Comparison of ENCODE assay signal across 3 cellular contexts in the genomic region with DNA sequence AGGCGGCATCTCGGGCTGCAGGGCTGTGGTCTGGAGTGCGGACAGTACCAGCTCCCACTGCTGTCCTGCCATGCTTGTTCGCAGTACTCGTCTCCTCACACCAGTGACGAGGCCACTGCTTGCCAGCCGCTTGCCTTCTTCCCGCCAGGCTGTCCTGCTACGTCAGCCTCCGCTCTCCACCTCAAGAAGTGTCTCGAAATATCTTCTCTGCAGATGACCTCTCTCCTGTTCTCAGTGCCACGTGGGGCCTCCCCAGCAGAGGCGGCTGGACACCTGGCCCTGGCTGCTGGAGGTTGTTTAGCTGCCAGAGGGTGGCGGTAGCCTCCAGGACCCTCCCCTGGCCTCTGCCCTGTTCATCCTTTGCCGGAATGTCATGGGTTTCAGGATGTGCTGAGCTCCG.
TF ChIP-seq lines count a peak whose summit lies in the region.

No MANE protein-coding gene starts in this region.

TF ChIP-seq in SK-N-SH, 30 proteins besides CTCF, POLR2A, EP300 and RAD21:
- no peak for TF ChIP-seq POLR2AphosphoS5 (IDR thresholded peaks at IDR 0.05; ENCODE audit: low read depth, low read length)
- no peak for TF ChIP-seq ELF1 (IDR thresholded peaks at IDR 0.05)
- TF ChIP-seq, protein P1, sequence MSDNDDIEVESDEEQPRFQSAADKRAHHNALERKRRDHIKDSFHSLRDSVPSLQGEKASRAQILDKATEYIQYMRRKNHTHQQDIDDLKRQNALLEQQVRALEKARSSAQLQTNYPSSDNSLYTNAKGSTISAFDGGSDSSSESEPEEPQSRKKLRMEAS (IDR thresholded peaks at IDR 0.05; ENCODE audit: low read depth) = no peak
- no peak for TF ChIP-seq GATA2 (CRISPR knock-in tag; IDR thresholded peaks at IDR 0.05)
- TF ChIP-seq GABPA (IDR thresholded peaks at IDR 0.05; ENCODE audit: low read depth) = no peak
- TF ChIP-seq MXI1 (IDR thresholded peaks at IDR 0.05; ENCODE audit: low read depth, low read length) = no peak
- no peak for TF ChIP-seq YY1 (IDR thresholded peaks at IDR 0.05; ENCODE audit: low read depth)
- TF ChIP-seq SMC3 (IDR thresholded peaks at IDR 0.05; ENCODE audit: low read depth, low read length) = no peak
- TF ChIP-seq, protein P2, sequence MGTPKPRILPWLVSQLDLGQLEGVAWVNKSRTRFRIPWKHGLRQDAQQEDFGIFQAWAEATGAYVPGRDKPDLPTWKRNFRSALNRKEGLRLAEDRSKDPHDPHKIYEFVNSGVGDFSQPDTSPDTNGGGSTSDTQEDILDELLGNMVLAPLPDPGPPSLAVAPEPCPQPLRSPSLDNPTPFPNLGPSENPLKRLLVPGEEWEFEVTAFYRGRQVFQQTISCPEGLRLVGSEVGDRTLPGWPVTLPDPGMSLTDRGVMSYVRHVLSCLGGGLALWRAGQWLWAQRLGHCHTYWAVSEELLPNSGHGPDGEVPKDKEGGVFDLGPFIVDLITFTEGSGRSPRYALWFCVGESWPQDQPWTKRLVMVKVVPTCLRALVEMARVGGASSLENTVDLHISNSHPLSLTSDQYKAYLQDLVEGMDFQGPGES (IDR thresholded peaks at IDR 0.05; ENCODE audit: low read depth, low read length) = no peak
- TF ChIP-seq NRF1 (IDR thresholded peaks at IDR 0.05; ENCODE audit: low read depth, low read length) = no peak
- no peak for TF ChIP-seq RFX5 (IDR thresholded peaks at IDR 0.05; ENCODE audit: low read length)
- TF ChIP-seq, protein P3, sequence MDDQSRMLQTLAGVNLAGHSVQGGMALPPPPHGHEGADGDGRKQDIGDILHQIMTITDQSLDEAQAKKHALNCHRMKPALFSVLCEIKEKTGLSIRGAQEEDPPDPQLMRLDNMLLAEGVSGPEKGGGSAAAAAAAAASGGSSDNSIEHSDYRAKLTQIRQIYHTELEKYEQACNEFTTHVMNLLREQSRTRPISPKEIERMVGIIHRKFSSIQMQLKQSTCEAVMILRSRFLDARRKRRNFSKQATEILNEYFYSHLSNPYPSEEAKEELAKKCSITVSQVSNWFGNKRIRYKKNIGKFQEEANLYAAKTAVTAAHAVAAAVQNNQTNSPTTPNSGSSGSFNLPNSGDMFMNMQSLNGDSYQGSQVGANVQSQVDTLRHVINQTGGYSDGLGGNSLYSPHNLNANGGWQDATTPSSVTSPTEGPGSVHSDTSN (IDR thresholded peaks at IDR 0.05) = no peak

TF ChIP-seq in SK-N-SH treated with all-trans-retinoic acid at 6 μM for 48 hours, 23 proteins besides CTCF, POLR2A, EP300 and RAD21:
- TF ChIP-seq ZFP30 (CRISPR knock-in tag; IDR thresholded peaks at IDR 0.05) = no peak
- no peak for TF ChIP-seq ZNF8 (CRISPR knock-in tag; IDR thresholded peaks at IDR 0.05)
- TF ChIP-seq SNAI2 (CRISPR knock-in tag; IDR thresholded peaks at IDR 0.05) = no peak

TF ChIP-seq in H1, 55 proteins besides CTCF, POLR2A, EP300 and RAD21:
- no peak for TF ChIP-seq BCL11A (IDR thresholded peaks at IDR 0.05; ENCODE audit: low read depth in 2 of 2, low read length in 2 of 2)
- TF ChIP-seq SIRT6 (IDR thresholded peaks at IDR 0.05; ENCODE audit: low read length) = no peak
- TF ChIP-seq, protein P4, sequence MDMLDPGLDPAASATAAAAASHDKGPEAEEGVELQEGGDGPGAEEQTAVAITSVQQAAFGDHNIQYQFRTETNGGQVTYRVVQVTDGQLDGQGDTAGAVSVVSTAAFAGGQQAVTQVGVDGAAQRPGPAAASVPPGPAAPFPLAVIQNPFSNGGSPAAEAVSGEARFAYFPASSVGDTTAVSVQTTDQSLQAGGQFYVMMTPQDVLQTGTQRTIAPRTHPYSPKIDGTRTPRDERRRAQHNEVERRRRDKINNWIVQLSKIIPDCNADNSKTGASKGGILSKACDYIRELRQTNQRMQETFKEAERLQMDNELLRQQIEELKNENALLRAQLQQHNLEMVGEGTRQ (IDR thresholded peaks at IDR 0.05; ENCODE audit: low read length) = no peak
- no peak for TF ChIP-seq YY1 (IDR thresholded peaks at IDR 0.05; ENCODE audit: low read depth, low read length)
- no peak for TF ChIP-seq RFX5 (IDR thresholded peaks at IDR 0.05; ENCODE audit: borderline replicate concordance, low read depth, low read length)
- no peak for TF ChIP-seq CBX8 (IDR thresholded peaks at IDR 0.05; ENCODE audit: borderline replicate concordance, low read depth, low read length)
- TF ChIP-seq CHD2 (IDR thresholded peaks at IDR 0.05; ENCODE audit: low read length) = no peak
- TF ChIP-seq ASH2L (IDR thresholded peaks at IDR 0.05; ENCODE audit: low read length) = no peak
- TF ChIP-seq NRF1 (IDR thresholded peaks at IDR 0.05; ENCODE audit: low read depth, low read length) = no peak
- no peak for TF ChIP-seq RXRA (IDR thresholded peaks at IDR 0.05; ENCODE audit: insufficient read depth, low read depth, low read length)
- TF ChIP-seq SP4 (IDR thresholded peaks at IDR 0.05; ENCODE audit: low read length) = no peak
- no peak for TF ChIP-seq GTF2F1 (IDR thresholded peaks at IDR 0.05; ENCODE audit: borderline replicate concordance, low read depth, low read length)
- TF ChIP-seq KDM1A (IDR thresholded peaks at IDR 0.05; ENCODE audit: borderline replicate concordance, low read length) = no peak
- no peak for TF ChIP-seq CREB1 (IDR thresholded peaks at IDR 0.05)
- no peak for TF ChIP-seq SP2 (IDR thresholded peaks at IDR 0.05; ENCODE audit: low read length)
- no peak for TF ChIP-seq RNF2 (IDR thresholded peaks at IDR 0.05; ENCODE audit: borderline replicate concordance, low read depth, low read length, missing control alignments, poor library complexity, severe bottlenecking)
- no peak for TF ChIP-seq TCF12 (IDR thresholded peaks at IDR 0.05; ENCODE audit: low read depth, low read length)
